ENCODE assay signal across 31 cellular contexts in the genomic region with DNA sequence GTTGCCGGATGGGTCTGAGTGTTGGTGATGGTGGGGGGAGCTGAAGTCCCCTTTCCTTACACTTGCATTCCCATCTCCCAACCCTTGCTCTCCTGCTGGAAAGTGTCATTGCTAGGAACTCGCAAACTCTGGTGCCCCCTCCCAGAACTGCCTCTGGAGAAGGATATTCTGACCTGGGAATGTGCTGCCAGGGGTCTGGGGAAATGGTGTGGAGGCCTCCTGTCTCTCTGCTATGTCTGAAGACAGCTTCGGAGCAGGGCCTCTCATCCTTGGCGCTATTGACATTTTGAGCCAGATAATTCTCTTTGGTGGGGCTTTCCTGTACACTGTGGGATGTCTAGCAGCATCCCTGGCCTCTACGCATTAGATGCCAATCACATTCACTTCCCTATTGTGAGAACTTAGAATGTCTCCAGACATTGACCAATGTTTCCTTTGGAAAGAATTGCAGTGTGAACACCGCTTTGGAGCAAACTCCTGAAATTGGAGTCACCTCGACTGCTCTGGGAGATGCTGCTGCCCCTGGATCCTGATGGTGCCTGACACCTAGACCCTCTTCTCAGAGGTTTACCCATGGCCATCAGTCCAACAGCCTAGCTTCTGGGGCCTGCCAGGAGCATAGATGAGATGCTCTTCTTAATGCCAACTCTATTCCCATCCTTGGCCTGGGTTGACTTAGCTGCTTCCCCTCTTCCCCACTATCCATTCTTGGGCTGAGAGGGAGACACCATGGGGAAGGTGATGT. TPM values are rescaled to one million over a fixed set of nuclear protein-coding genes. Genes with fewer than 3 reads are reported as not detected.
"Had no signal": no experiment of that assay in that cellular context is flagged by ENCODE, and none has a peak within 500 bp of the region (broad histone marks: within the 10 kb centered on the region; RNA-seq: fewer than 3 reads in every experiment).

No MANE protein-coding gene starts in this region.

- H3K9me3 ChIP-seq: colonic mucosa, gastroesophageal sphincter, heart left ventricle, mucosa of descending colon, prostate gland, right atrium auricular region, suprapubic skin had no signal

- ATAC-seq: foreskin keratinocyte; gastroesophageal sphincter; heart left ventricle; left lobe of liver; mucosa of descending colon; naive thymus-derived CD8-positive, alpha-beta T cell; sciatic nerve; stimulated activated naive CD8-positive, alpha-beta T cell treated with anti-CD3 and anti-CD28 coated beads, Interleukin-15, amount 100 ng/mL, for 72 hours had no signal

- H3K27ac ChIP-seq: colonic mucosa, epithelial cell of prostate, foreskin keratinocyte, hepatocyte, prostate gland, right atrium auricular region, suprapubic skin had no signal

- DNase-seq: colonic mucosa; effector CD8-positive, alpha-beta T cell; endodermal cell; heart left ventricle; kidney; mucosa of descending colon; naive thymus-derived CD8-positive, alpha-beta T cell; nephron progenitor cell; stimulated activated CD4-positive, alpha-beta T cell treated with anti-CD3 and anti-CD28 coated beads, Interleukin-12 subunit alpha, Interleukin-12 subunit beta, amount 100 ng/mL, for 4 hours; stimulated activated CD4-positive, alpha-beta T cell treated with anti-CD3 and anti-CD28 coated beads, Interleukin-1b, Interleukin-23, amount 100 ng/mL, for 48 hours; stimulated activated CD4-positive, alpha-beta T cell treated with anti-CD3 and anti-CD28 coated beads, Interleukin-4, amount 100 ng/mL, for 1 hour; stimulated activated CD8-positive, alpha-beta memory T cell treated with anti-CD3 and anti-CD28 coated beads, Interleukin-4, amount 100 ng/mL, for 48 hours; stimulated activated naive CD4-positive, alpha-beta T cell; stimulated activated naive CD8-positive, alpha-beta T cell treated with anti-CD3 and anti-CD28 coated beads, Interleukin-15, amount 100 ng/mL, for 72 hours; trophoblast cell had no signal

- H3K4me3 ChIP-seq: colonic mucosa, gastroesophageal sphincter, heart left ventricle, hepatocyte, lung, mucosa of descending colon, prostate gland, right atrium auricular region, smooth muscle cell, suprapubic skin had no signal

- H3K36me3 Mint-ChIP-seq: mesothelial cell of epicardium; naive thymus-derived CD8-positive, alpha-beta T cell had no signal

- H3K27ac Mint-ChIP-seq: dendritic cell treated with granulocyte-macrophage colony-stimulating factor and Interleukin-4, amounts not matched to agents 40 ng/mL and 50 ng/mL, for 4 days; endodermal cell; memory B cell; mesothelial cell of epicardium; naive thymus-derived CD8-positive, alpha-beta T cell; nephron progenitor cell; stimulated activated naive CD8-positive, alpha-beta T cell treated with anti-CD3 and anti-CD28 coated beads, Interleukin-15, amount 100 ng/mL, for 72 hours had no signal

- H3K36me3 ChIP-seq: colonic mucosa, heart left ventricle, prostate gland, right atrium auricular region, suprapubic skin had no signal

- H3K9me3 Mint-ChIP-seq: dendritic cell treated with granulocyte-macrophage colony-stimulating factor and Interleukin-4, amounts not matched to agents 40 ng/mL and 50 ng/mL, for 4 days; endodermal cell; memory B cell; mesothelial cell of epicardium; naive thymus-derived CD8-positive, alpha-beta T cell; nephron progenitor cell; stimulated activated naive CD8-positive, alpha-beta T cell treated with anti-CD3 and anti-CD28 coated beads, Interleukin-15, amount 100 ng/mL, for 72 hours had no signal

- H3K27me3 ChIP-seq: right atrium auricular region, suprapubic skin had no signal

- H3K4me3 Mint-ChIP-seq: dendritic cell treated with granulocyte-macrophage colony-stimulating factor and Interleukin-4, amounts not matched to agents 40 ng/mL and 50 ng/mL, for 4 days; endodermal cell; memory B cell; mesothelial cell of epicardium; naive thymus-derived CD8-positive, alpha-beta T cell; nephron progenitor cell; stimulated activated naive CD8-positive, alpha-beta T cell treated with anti-CD3 and anti-CD28 coated beads, Interleukin-15, amount 100 ng/mL, for 72 hours had no signal

- H3K4me1 ChIP-seq: colonic mucosa, foreskin keratinocyte, prostate gland had no signal

RNA-seq across cellular contexts. Expression of a gene that starts 2.2 kb away (rescaled TPM):
- total RNA-seq: endodermal cell; esophagus mucosa; foreskin keratinocyte; left lobe of liver; mesothelial cell of epicardium; naive thymus-derived CD8-positive, alpha-beta T cell had no signal
- polyA plus RNA-seq: foreskin keratinocyte; liver; naive thymus-derived CD8-positive, alpha-beta T cell had no signal
